In genomic region chr16:59148756-59149155, GRCh38 we compare ENCODE assay signal across 21 cellular contexts.
"Had no signal": no experiment of that assay in that cellular context is flagged by ENCODE, and none has a peak within 500 bp of the region (broad histone marks: within the 10 kb centered on the region; RNA-seq: fewer than 3 reads in every experiment).

No MANE protein-coding gene starts in this region.

- H3K27ac ChIP-seq: colonic mucosa, epithelial cell of prostate, gastrocnemius medialis, left ventricle myocardium inferior, pancreas, right lobe of liver, thoracic aorta, upper lobe of left lung had no signal

- FAIRE-seq: pancreas, TTC549 had no signal

- DNase-seq: activated B cell treated with CpG ODN at 0.5 μM for 24 hours; activated CD4-positive, alpha-beta memory T cell treated with anti-CD3 and anti-CD28 coated beads, Interleukin-2, amount 10 ng/mL, durations not matched to agents 7 days and 5 days; activated CD4-positive, alpha-beta T cell treated with anti-CD3 and anti-CD28 coated beads for 4 hours; activated CD8-positive, alpha-beta memory T cell treated with anti-CD3 and anti-CD28 coated beads, Interleukin-2, amount 10 ng/mL, durations not matched to agents 7 days and 5 days; caudate nucleus; colonic mucosa; endodermal cell; gastrocnemius medialis; head of caudate nucleus; left ventricle myocardium inferior; mammary epithelial cell; naive B cell; pancreas; right lobe of liver; stimulated activated CD4-positive, alpha-beta T cell treated with anti-CD3 and anti-CD28 coated beads, Interleukin-4, amount 100 ng/mL, for 1 hour; upper lobe of left lung had no signal

- H3K4me3 ChIP-seq: colonic mucosa, gastrocnemius medialis, left ventricle myocardium inferior, pancreas, right lobe of liver, smooth muscle cell, thoracic aorta, upper lobe of left lung had no signal

- H3K4me2 ChIP-seq: smooth muscle cell had no signal

- H3K9me3 ChIP-seq: colonic mucosa, gastrocnemius medialis, left ventricle myocardium inferior, pancreas, right lobe of liver, thoracic aorta, upper lobe of left lung had no signal

- H3K36me3 ChIP-seq: colonic mucosa, gastrocnemius medialis, left ventricle myocardium inferior, pancreas, right lobe of liver, thoracic aorta, upper lobe of left lung had no signal

- ATAC-seq: activated CD8-positive, alpha-beta memory T cell treated with anti-CD3 and anti-CD28 coated beads, Interleukin-2, amount 10 ng/mL, durations not matched to agents 7 days and 5 days; gastrocnemius medialis; pancreas; right lobe of liver; stimulated activated effector memory CD8-positive, alpha-beta T cell treated with anti-CD3 and anti-CD28 coated beads, Interleukin-12 subunit alpha, Interleukin-12 subunit beta, amount 100 ng/mL, for 72 hours had no signal

- H3K4me1 ChIP-seq: colonic mucosa, gastrocnemius medialis, left ventricle myocardium inferior, pancreas, right lobe of liver, upper lobe of left lung had no signal

- H3K27me3 ChIP-seq: colonic mucosa, gastrocnemius medialis, pancreas, right lobe of liver, upper lobe of left lung had no signal
